Comparison of ENCODE assay signal across 9 cellular contexts in genomic region chr16:31507617-31507928, GRCh38. TPM values are rescaled to one million over a fixed set of nuclear protein-coding genes. Genes with fewer than 3 reads are reported as not detected.
DNase-seq lines count a peak whose midpoint lies in the region; ATAC-seq and TF ChIP-seq lines count a peak whose summit lies in the region.
"Had no signal": no experiment of that assay in that cellular context is flagged by ENCODE, and none has a peak within 500 bp of the region (broad histone marks: within the 10 kb centered on the region; RNA-seq: fewer than 3 reads in every experiment).

No MANE protein-coding gene starts in this region.

- peak overlapping the region; percentile 95 for H3K27ac Mint-ChIP-seq in activated naive CD8-positive, alpha-beta T cell treated with anti-CD3 and anti-CD28 coated beads, Interleukin-2, amount 10 ng/mL, durations not matched to agents 7 days and 5 days

- TF ChIP-seq EP300 in transverse colon (IDR thresholded peaks at IDR 0.05; ENCODE audit: low read depth), result no peak

- peak; percentile 5 for ATAC-seq in HG02973 (IDR thresholded peaks at IDR 0.05; ENCODE audit: unreplicated experiment)
- ATAC-seq in activated naive CD8-positive, alpha-beta T cell treated with anti-CD3 and anti-CD28 coated beads, Interleukin-2, amount 10 ng/mL, durations not matched to agents 7 days and 5 days (ENCODE audit: low read depth), result peak; percentile 8
- ATAC-seq in HG02938 (IDR thresholded peaks at IDR 0.05; ENCODE audit: unreplicated experiment), result no peak

- no peaks in the 10 kb centered on the region for H3K36me3 ChIP-seq in transverse colon

- H3K4me3 ChIP-seq in lower leg skin (ENCODE audit: low read depth, poor library complexity, severe bottlenecking), result peak overlapping the region; percentile 95
- H3K4me3 ChIP-seq in transverse colon, result peak overlapping the region; percentile 85 to 93 (median 89)

- no peak for DNase-seq in activated naive CD8-positive, alpha-beta T cell treated with anti-CD3 and anti-CD28 coated beads, Interleukin-2, amount 10 ng/mL, durations not matched to agents 7 days and 5 days
- DNase-seq in lower leg skin (ENCODE audit: low spot score in 2 of 2) (no peak), transverse colon (no peak), DMS79 (lab: John Stamatoyannopoulos, UW) (no peak), cerebellar nuclear complex (lab: John Stamatoyannopoulos, UW) (no peak)

- intact Hi-C loops in lower leg skin (cut with DNase I; ENCODE audit: low total_unique reads), result no loop called here
- intact Hi-C loops in transverse colon (cut with DNase I; ENCODE audit: low total_unique reads), result no loop called here

- H3K9me3 ChIP-seq in transverse colon, result no peaks in the 10 kb centered on the region

- no peaks in the 10 kb centered on the region for H3K27me3 Mint-ChIP-seq in activated naive CD8-positive, alpha-beta T cell treated with anti-CD3 and anti-CD28 coated beads, Interleukin-2, amount 10 ng/mL, durations not matched to agents 7 days and 5 days

- WGBS in lower leg skin, 2 donors, result 2% methylated on average over 12 of the region's 12 CpGs
- 2% methylated on average over 12 of the region's 12 CpGs; no CpG with 5 or more reads in 1 of the 2 donors for WGBS in transverse colon (ENCODE audit: low coverage in 1 of 2), 2 donors

- H3K9me3 Mint-ChIP-seq in activated naive CD8-positive, alpha-beta T cell treated with anti-CD3 and anti-CD28 coated beads, Interleukin-2, amount 10 ng/mL, durations not matched to agents 7 days and 5 days, result peaks cover 3% of the 10 kb centered on the region

- no peaks in the 10 kb centered on the region for H3K27me3 ChIP-seq in transverse colon

- TF ChIP-seq POLR2A in lower leg skin (IDR thresholded peaks at IDR 0.05), result no peak
- TF ChIP-seq POLR2A in transverse colon (IDR thresholded peaks at IDR 0.05), result no peak

- POLR2A ChIA-PET in activated naive CD8-positive, alpha-beta T cell treated with anti-CD3 and anti-CD28 coated beads, Interleukin-2, amount 10 ng/mL, durations not matched to agents 7 days and 5 days (lab: Charles Lee), result interaction anchor here (0.5 to 2.3 kb wide), 9 partner anchors 9 to 206 kb away, joined by 3 to 16 read pairs (median 5); partner anchors contain the start of gene ARMC5

- no peaks in the 10 kb centered on the region for H3K36me3 Mint-ChIP-seq in activated naive CD8-positive, alpha-beta T cell treated with anti-CD3 and anti-CD28 coated beads, Interleukin-2, amount 10 ng/mL, durations not matched to agents 7 days and 5 days

- TF ChIP-seq CTCF in C4-2B (conservative IDR thresholded peaks at IDR 0.05) (no peak), lower leg skin (IDR thresholded peaks at IDR 0.05) (no peak), transverse colon (IDR thresholded peaks at IDR 0.05) (no peak)

- H3K4me3 Mint-ChIP-seq in activated naive CD8-positive, alpha-beta T cell treated with anti-CD3 and anti-CD28 coated beads, Interleukin-2, amount 10 ng/mL, durations not matched to agents 7 days and 5 days, result peak overlapping the region; percentile 90

- peaks cover 17 to 36% (median 23%) of the 10 kb centered on the region in 4 donors for H3K4me1 ChIP-seq in transverse colon

- in situ Hi-C loops in transverse colon (cut with MboI; ENCODE audit: low pct_ligation_motif_present in 1 of 4, low pct_unique_long_range_greater_than_20kb in 1 of 4, low sequenced_read_pairs in 3 of 4), result no loop called here

- H3K4me1 Mint-ChIP-seq in activated naive CD8-positive, alpha-beta T cell treated with anti-CD3 and anti-CD28 coated beads, Interleukin-2, amount 10 ng/mL, durations not matched to agents 7 days and 5 days, result peaks cover 37% of the 10 kb centered on the region

- H3K27ac ChIP-seq in C4-2B, result peak overlapping the region; percentile 89
- H3K27ac ChIP-seq in transverse colon, result peak overlapping the region; percentile 93 to 95 (median 94)

RNA-seq across cellular contexts. Expression of gene RUSF1, which starts 0.6 kb away (rescaled TPM):
- total RNA-seq in activated naive CD8-positive, alpha-beta T cell treated with anti-CD3 and anti-CD28 coated beads, Interleukin-2, amount 10 ng/mL, durations not matched to agents 7 days and 5 days, result 10 to 100 TPM; 53.9 to 60.2 TPM
- 10 to 100 TPM; 50.5 to 56.4 (median 52.7) TPM for total RNA-seq in lower leg skin
- 10 to 100 TPM; 49.2 to 86.5 (median 71.3) TPM for total RNA-seq in transverse colon

RNA-seq across cellular contexts. Expression of gene AHSP, which starts 20.1 kb away (rescaled TPM):
- not detected for total RNA-seq in activated naive CD8-positive, alpha-beta T cell treated with anti-CD3 and anti-CD28 coated beads, Interleukin-2, amount 10 ng/mL, durations not matched to agents 7 days and 5 days
- not detected for total RNA-seq in lower leg skin
- total RNA-seq in transverse colon, result not detected
- total RNA-seq: myocyte had no signal

RNA-seq across cellular contexts. Expression of gene SLC5A2, which starts 24.6 kb away (rescaled TPM):
- total RNA-seq in activated naive CD8-positive, alpha-beta T cell treated with anti-CD3 and anti-CD28 coated beads, Interleukin-2, amount 10 ng/mL, durations not matched to agents 7 days and 5 days, result 1 to 10 TPM in 1 of 2 experiments, under 1 TPM in 1; 0.53 to 1.0 TPM
- total RNA-seq in lower leg skin (under 1 TPM; 0.17 to 0.27 (median 0.21) TPM), transverse colon (not detected)
- total RNA-seq: myocyte had no signal

RNA-seq across cellular contexts. Expression of gene TGFB1I1, which starts 35.6 kb away (rescaled TPM):
- 1 to 10 TPM; 1.4 to 1.5 TPM for total RNA-seq in activated naive CD8-positive, alpha-beta T cell treated with anti-CD3 and anti-CD28 coated beads, Interleukin-2, amount 10 ng/mL, durations not matched to agents 7 days and 5 days
- 10 to 100 TPM; 15.1 to 34.1 (median 22.7) TPM for total RNA-seq in lower leg skin
- total RNA-seq in transverse colon, result 100 to 1,000 TPM in 1 of 4 donors, 10 to 100 TPM in 3; 43.0 to 102 (median 61.4) TPM

RNA-seq across cellular contexts. Expression of gene ARMC5, which starts 48.3 kb away (rescaled TPM):
- 10 to 100 TPM; 12.9 to 13.6 TPM for total RNA-seq in activated naive CD8-positive, alpha-beta T cell treated with anti-CD3 and anti-CD28 coated beads, Interleukin-2, amount 10 ng/mL, durations not matched to agents 7 days and 5 days
- total RNA-seq in lower leg skin (10 to 100 TPM; 11.2 to 13.8 (median 13.3) TPM), transverse colon (10 to 100 TPM in 1 of 4 donors, 1 to 10 TPM in 3; 3.2 to 17.6 (median 8.4) TPM)
